Comparison of ENCODE assay signal across 8 cellular contexts in genomic region chr16:88442435-88442810, GRCh38.
"Had no signal": no experiment of that assay in that cellular context is flagged by ENCODE, and none has a peak within 500 bp of the region (broad histone marks: within the 10 kb centered on the region; RNA-seq: fewer than 3 reads in every experiment).

No MANE protein-coding gene starts in this region.

- H3K79me2 ChIP-seq: hepatocyte had no signal

- H3K4me3 ChIP-seq: body of pancreas, hepatocyte, right atrium auricular region, tibial artery, vagina had no signal

- H3K27ac ChIP-seq: body of pancreas, epithelial cell of prostate, hepatocyte, neutrophil, right atrium auricular region, tibial artery, vagina had no signal

- DNase-seq: cortex of kidney had no signal

- H3K36me3 ChIP-seq: neutrophil, right atrium auricular region, tibial artery, vagina had no signal

- H3K4me2 ChIP-seq: hepatocyte had no signal

- H3K27me3 ChIP-seq: body of pancreas, hepatocyte, right atrium auricular region, vagina had no signal

- H2AFZ ChIP-seq: hepatocyte had no signal

- H3K9me3 ChIP-seq: body of pancreas, neutrophil, right atrium auricular region, tibial artery, vagina had no signal
